In the genomic region with DNA sequence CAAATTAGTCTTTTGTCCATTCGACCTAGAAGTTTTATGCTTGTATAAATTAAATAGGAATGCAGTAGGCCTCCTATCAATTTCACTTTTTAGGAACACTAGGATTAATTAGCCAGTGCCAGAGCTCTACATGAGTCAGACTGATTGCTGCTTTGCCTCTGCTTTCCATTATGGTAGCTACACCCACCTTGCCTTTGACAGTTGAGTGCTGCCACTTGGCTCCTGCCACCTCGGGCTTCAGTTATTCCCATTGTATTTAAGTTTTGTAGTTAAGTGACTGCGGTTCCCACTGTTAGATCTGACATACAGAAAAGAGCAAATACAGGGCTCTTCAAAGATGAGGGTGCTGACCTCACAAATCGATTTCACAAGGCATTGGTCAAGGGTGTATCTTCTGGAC, we compare ENCODE assay signal across 12 cellular contexts. TPM values are rescaled to one million over a fixed set of nuclear protein-coding genes. Genes with fewer than 3 reads are reported as not detected.
"Had no signal": no experiment of that assay in that cellular context is flagged by ENCODE, and none has a peak within 500 bp of the region (broad histone marks: within the 10 kb centered on the region; RNA-seq: fewer than 3 reads in every experiment).

No MANE protein-coding gene starts in this region.

- FAIRE-seq: H1, H54 had no signal

- H3K4me3 ChIP-seq: GM23248, GM23338, HAP-1 had no signal

- H3K9me3 ChIP-seq: HAP-1 had no signal

- H3K4me1 ChIP-seq: HAP-1 had no signal

- H3K36me3 ChIP-seq: HAP-1 had no signal

- H3K4me2 ChIP-seq: GM23338 had no signal

- ATAC-seq: GM23338, HCT116 had no signal

- H3K9ac ChIP-seq: GM23248 had no signal

- DNase-seq: GM23248, GOT3, H7, H9, HCEC 1CT, HFFc6 had no signal

- H3K27ac ChIP-seq: GM23248 had no signal

- H2AFZ ChIP-seq: GM23248, GM23338 had no signal

RNA-seq across cellular contexts. Expression of gene WFDC12, which starts 16.6 kb away (rescaled TPM):
- total RNA-seq: GM23248, GM23338, H1, H4, H7, H9, HFFc6 had no signal
- polyA plus RNA-seq: GM23248, GM23338, H1 had no signal

RNA-seq across cellular contexts. Expression of gene WFDC5, which starts 25.9 kb away (rescaled TPM):
- total RNA-seq: GM23248, GM23338, H1, H4, H7, H9, HFFc6 had no signal
- polyA plus RNA-seq: GM23248, GM23338, H1 had no signal

RNA-seq across cellular contexts. Expression of gene PI3, which starts 33.9 kb away (rescaled TPM):
- total RNA-seq: GM23338, H1, H4, H7, H9, HFFc6 had no signal
- polyA plus RNA-seq: GM23248, GM23338, H1 had no signal

RNA-seq across cellular contexts. Expression of gene KCNS1, which starts 39.9 kb away (rescaled TPM):
- total RNA-seq: H4 had no signal
